Comparison of ENCODE assay signal across 8 cellular contexts in genomic region chrX:123962794-123963373, GRCh38. TPM values are rescaled to one million over a fixed set of nuclear protein-coding genes. Genes with fewer than 3 reads are reported as not detected.
DNase-seq lines count a peak whose midpoint lies in the region; ATAC-seq, FAIRE-seq and TF ChIP-seq lines count a peak whose summit lies in the region.

No MANE protein-coding gene starts in this region.

- peak overlapping the region; percentile 98 to 99 for H3K27ac ChIP-seq in kidney (ENCODE audit: low read depth in 2 of 2, low read length in 2 of 2)

- no peaks in the 10 kb centered on the region for H3K36me3 ChIP-seq in kidney (ENCODE audit: control insufficient read depth in 1 of 2, insufficient read depth in 2 of 2, low read length in 2 of 2)

- peak overlapping the region; percentile 81 to 99 for H3K9ac ChIP-seq in kidney (ENCODE audit: low read length in 2 of 2)

- peak overlapping the region; percentile 87 for H3K4me3 ChIP-seq in AG09309 (ENCODE audit: control insufficient read depth, low read depth, low read length)
- H3K4me3 ChIP-seq in kidney (ENCODE audit: low read length in 2 of 2) = peak overlapping the region; percentile 77 to 85

- intact Hi-C loops in kidney (cut with DNase I) = no loop called here

- DNase-seq in AG09309 (ENCODE audit: low read depth) (peak; percentile 84), NCI-H446 treated with DMSO at 0.1 percent for 48 hours (lab: John Stamatoyannopoulos, UW) (peak; percentile 91), cerebellar nuclear complex (lab: John Stamatoyannopoulos, UW) (peak; percentile 57 to 76), kidney (peak; percentile 95)
- DNase-seq in activated CD4-positive, CD25-positive, alpha-beta regulatory T cell treated with anti-CD3 and anti-CD28 coated beads, Interleukin-2, amount 50 U/mL, for 72 hours = peak; percentile 67
- DNase-seq in stimulated activated CD4-positive, alpha-beta T cell treated with anti-CD3 and anti-CD28 coated beads, Interleukin-15, amount 100 ng/mL, for 1 hour (ENCODE audit: low read depth in 1 of 2, low spot score in 1 of 2) = peak; percentile 59 to 66

- no peaks in the 10 kb centered on the region for H3K4me1 ChIP-seq in kidney (ENCODE audit: control insufficient read depth in 1 of 2, insufficient read depth in 1 of 2, low read depth in 1 of 2, low read length in 2 of 2)

- H3K9me3 ChIP-seq in kidney (ENCODE audit: control insufficient read depth in 1 of 2, low read length in 2 of 2) = no peaks in the 10 kb centered on the region

- peak; percentile 48 for TF ChIP-seq POLR2A in GM19099 (IDR thresholded peaks at IDR 0.05; ENCODE audit: extremely low read depth, insufficient read length, low read depth)

- no peak for TF ChIP-seq CTCF in AG09309 (IDR thresholded peaks at IDR 0.05; ENCODE audit: control insufficient read depth, insufficient read depth, low read depth, low read length, missing control alignments)
- TF ChIP-seq CTCF in kidney (IDR thresholded peaks at IDR 0.05; ENCODE audit: borderline replicate concordance, extremely low read depth, insufficient read depth) = no peak

- FAIRE-seq in kidney (lab: Jason Lieb, UNC) = peak; percentile 67

- ATAC-seq in HG03432 (IDR thresholded peaks at IDR 0.05; ENCODE audit: unreplicated experiment) = peak; percentile 61

RNA-seq across cellular contexts. Expression of gene STAG2, which starts 1.4 kb away (rescaled TPM):
- 66.0 TPM for total RNA-seq in kidney
- 18.2 TPM for polyA plus RNA-seq in kidney (ENCODE audit: insufficient read depth, low read depth, low replicate concordance)

Comparison
In these comparisons a context has a peak if more than half of its experiments do, and no peak if none do; other contexts are left out.
1. Peak in every context shown above with its lines: DNase-seq, ATAC-seq, H3K4me3 ChIP-seq and H3K27ac ChIP-seq.